20 cellular contexts compared by ENCODE assay signal in genomic region chr16:87356491-87356853, GRCh38.
"Had no signal": no experiment of that assay in that cellular context is flagged by ENCODE, and none has a peak within 500 bp of the region (broad histone marks: within the 10 kb centered on the region; RNA-seq: fewer than 3 reads in every experiment).

No MANE protein-coding gene starts in this region.

- H3K27ac Mint-ChIP-seq: activated naive CD4-positive, alpha-beta T cell treated with anti-CD3 and anti-CD28 coated beads for 36 hours; activated naive CD8-positive, alpha-beta T cell; T-helper 17 cell had no signal

- H3K27me3 Mint-ChIP-seq: activated naive CD8-positive, alpha-beta T cell; activated T-helper 17 cell treated with anti-CD3 and anti-CD28 coated beads, Interleukin-2, amount 50 U/mL, for 72 hours; T-helper 17 cell had no signal

- H3K36me3 Mint-ChIP-seq: activated naive CD8-positive, alpha-beta T cell had no signal

- ATAC-seq: activated T-helper 17 cell treated with anti-CD3 and anti-CD28 coated beads, Interleukin-2, amount 50 U/mL, for 72 hours; T-helper 17 cell had no signal

- H3K9me3 Mint-ChIP-seq: activated naive CD4-positive, alpha-beta T cell treated with anti-CD3 and anti-CD28 coated beads for 36 hours; activated T-helper 17 cell treated with anti-CD3 and anti-CD28 coated beads, Interleukin-2, amount 50 U/mL, for 72 hours had no signal

- DNase-seq: activated CD4-positive, CD25-positive, alpha-beta regulatory T cell; activated gamma-delta T cell; activated naive CD4-positive, alpha-beta T cell treated with anti-CD3 and anti-CD28 coated beads for 36 hours; activated T-cell treated with anti-CD3 and anti-CD28 coated beads for 4 hours; activated T-cell treated with anti-CD3 and anti-CD28 coated beads, Interleukin-2, amount 50 U/mL, for 48 hours; Kasumi-1; KBM-7; NCI-H1105 treated with DMSO at 0.1 percent for 48 hours; NCI-H1436 treated with DMSO at 0.1 percent for 48 hours; NCI-H187; NCI-H2081; NCI-H446; NCI-H524; Peyer's patch; SHP77; T-helper 17 cell; T-helper 9 cell had no signal

- H3K27me3 ChIP-seq: Peyer's patch had no signal

- H3K27ac ChIP-seq: Peyer's patch, RWPE1 had no signal

- H3K4me3 ChIP-seq: Peyer's patch had no signal

- H3K4me1 Mint-ChIP-seq: activated T-helper 17 cell treated with anti-CD3 and anti-CD28 coated beads, Interleukin-2, amount 50 U/mL, for 72 hours had no signal

- H3K9me3 ChIP-seq: Peyer's patch had no signal

- H3K4me3 Mint-ChIP-seq: activated naive CD4-positive, alpha-beta T cell treated with anti-CD3 and anti-CD28 coated beads for 36 hours; activated naive CD8-positive, alpha-beta T cell; activated T-helper 17 cell treated with anti-CD3 and anti-CD28 coated beads, Interleukin-2, amount 50 U/mL, for 72 hours; T-helper 17 cell had no signal
